ENCODE assay signal across 29 cellular contexts in the genomic region with DNA sequence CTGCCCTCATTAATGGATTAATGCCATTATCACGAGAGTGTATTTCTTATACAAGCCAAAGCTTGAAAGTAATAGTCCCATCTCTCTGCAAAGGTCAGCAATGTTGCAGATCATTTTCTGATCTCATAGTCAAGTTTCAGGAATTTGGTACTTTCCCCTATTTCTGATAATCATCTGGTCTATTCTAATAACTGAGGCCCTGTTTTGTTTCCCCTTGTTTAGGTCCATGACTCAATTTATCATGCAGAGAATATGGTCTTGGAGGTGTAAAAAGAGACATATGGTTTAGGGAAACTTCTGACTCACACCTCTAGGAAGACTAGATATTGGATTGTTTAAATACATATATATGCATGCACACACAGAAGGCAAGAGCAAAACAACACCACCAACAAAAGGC.
"Had no signal": no experiment of that assay in that cellular context is flagged by ENCODE, and none has a peak within 500 bp of the region (broad histone marks: within the 10 kb centered on the region; RNA-seq: fewer than 3 reads in every experiment).

No MANE protein-coding gene starts in this region.

- H3K27ac ChIP-seq: adrenal gland, body of pancreas had no signal

- H3K4me1 ChIP-seq: adrenal gland, body of pancreas had no signal

- H3K36me3 ChIP-seq: adrenal gland had no signal

- ATAC-seq: activated CD4-positive, alpha-beta T cell treated with anti-CD3 and anti-CD28 coated beads for 36 hours; activated CD4-positive, CD25-positive, alpha-beta regulatory T cell treated with anti-CD3 and anti-CD28 coated beads, Interleukin-2, amount 50 U/mL, for 24 hours; activated naive CD4-positive, alpha-beta T cell treated with anti-CD3 and anti-CD28 coated beads, Interleukin-2, amount 50 U/mL, for 72 hours; activated T-cell treated with anti-CD3 and anti-CD28 coated beads, Interleukin-2, amount 50 U/mL, for 4 hours; body of pancreas; WTC11 had no signal

- H3K4me3 ChIP-seq: adrenal gland, body of pancreas had no signal

- DNase-seq: activated CD4-positive, alpha-beta T cell treated with anti-CD3 and anti-CD28 coated beads for 36 hours; activated CD4-positive, alpha-beta T cell treated with anti-CD3 and anti-CD28 coated beads, Interleukin-2, amount 10 ng/mL, durations not matched to agents 7 days and 5 days; activated CD4-positive, alpha-beta T cell treated with anti-CD3 and anti-CD28 coated beads, Interleukin-2, amount 50 U/mL, for 48 hours; activated CD8-positive, alpha-beta memory T cell treated with anti-CD3 and anti-CD28 coated beads, Interleukin-2, amount 50 U/mL, for 4 hours; activated gamma-delta T cell treated with Interleukin-2 at 50 U/mL for 16 hours; activated naive CD4-positive, alpha-beta T cell treated with anti-CD3 and anti-CD28 coated beads for 36 hours; activated T-cell treated with anti-CD3 and anti-CD28 coated beads for 4 hours; activated T-cell treated with anti-CD3 and anti-CD28 coated beads, Interleukin-2, amount 50 U/mL, for 4 hours; adrenal gland; body of pancreas; caudate nucleus; cerebellar nuclear complex; NCI-H1092 treated with DMSO at 0.1 percent for 48 hours; NCI-H1417; NCI-H146; NCI-H187; NCI-H2029 treated with DMSO at 0.1 percent for 48 hours; NCI-H2107; NCI-H2171; NCI-H510A; NCI-H526; NCI-H748 treated with DMSO at 0.1 percent for 48 hours; Right ventricle myocardium superior had no signal

- H3K27me3 Mint-ChIP-seq: activated CD4-positive, alpha-beta T cell treated with anti-CD3 and anti-CD28 coated beads for 36 hours; activated CD4-positive, alpha-beta T cell treated with anti-CD3 and anti-CD28 coated beads, Interleukin-2, amount 10 ng/mL, durations not matched to agents 7 days and 5 days had no signal

- H3K27me3 ChIP-seq: adrenal gland, body of pancreas had no signal

- H3K4me3 Mint-ChIP-seq: activated CD4-positive, alpha-beta T cell treated with anti-CD3 and anti-CD28 coated beads for 36 hours; activated CD4-positive, alpha-beta T cell treated with anti-CD3 and anti-CD28 coated beads, Interleukin-2, amount 10 ng/mL, durations not matched to agents 7 days and 5 days; activated naive CD4-positive, alpha-beta T cell treated with anti-CD3 and anti-CD28 coated beads for 36 hours; activated T-cell treated with anti-CD3 and anti-CD28 coated beads, Interleukin-2, amount 50 U/mL, for 4 hours; activated T-helper 1 cell treated with anti-CD3 and anti-CD28 coated beads, Interleukin-12 subunit alpha, Interleukin-12 subunit beta, Interleukin-2, Interleukin-4 antibody, amounts not matched to agents 30 ng/mL and 10 ng/mL and 1 ng/mL, durations not matched to agents 14 hours and 24 hours and 36 hours; T-helper 1 cell treated with Interleukin-12 subunit alpha and Interleukin-12 subunit beta and Interleukin-4 antibody, amounts not matched to agents 30 μg/mL and 1 μg/mL, for 36 hours; T-helper 2 cell treated with Interferon-gamma antibody and Interleukin-4, amounts not matched to agents 5 μg/mL and 100 μg/mL, for 36 hours; WTC11 had no signal

- H3K36me3 Mint-ChIP-seq: activated naive CD4-positive, alpha-beta T cell treated with anti-CD3 and anti-CD28 coated beads, Interleukin-2, amount 50 U/mL, for 72 hours had no signal

- H3K4me1 Mint-ChIP-seq: activated CD4-positive, alpha-beta T cell treated with anti-CD3 and anti-CD28 coated beads for 36 hours; activated CD4-positive, alpha-beta T cell treated with anti-CD3 and anti-CD28 coated beads, Interleukin-2, amount 10 ng/mL, durations not matched to agents 7 days and 5 days had no signal

- H3K27ac Mint-ChIP-seq: activated CD4-positive, alpha-beta T cell treated with anti-CD3 and anti-CD28 coated beads for 36 hours; activated CD4-positive, alpha-beta T cell treated with anti-CD3 and anti-CD28 coated beads, Interleukin-2, amount 10 ng/mL, durations not matched to agents 7 days and 5 days; activated naive CD4-positive, alpha-beta T cell treated with anti-CD3 and anti-CD28 coated beads for 36 hours; activated naive CD4-positive, alpha-beta T cell treated with anti-CD3 and anti-CD28 coated beads, Interleukin-2, amount 50 U/mL, for 72 hours; activated T-helper 1 cell treated with anti-CD3 and anti-CD28 coated beads, Interleukin-12 subunit alpha, Interleukin-12 subunit beta, Interleukin-2, Interleukin-4 antibody, amounts not matched to agents 30 ng/mL and 10 ng/mL and 1 ng/mL, durations not matched to agents 14 hours and 24 hours and 36 hours; T-helper 1 cell treated with Interleukin-12 subunit alpha and Interleukin-12 subunit beta and Interleukin-4 antibody, amounts not matched to agents 30 μg/mL and 1 μg/mL, for 36 hours; T-helper 2 cell treated with Interferon-gamma antibody and Interleukin-4, amounts not matched to agents 5 μg/mL and 100 μg/mL, for 36 hours; WTC11 had no signal

- H3K9me3 ChIP-seq: adrenal gland, body of pancreas had no signal
